8 cellular contexts compared by ENCODE assay signal in genomic region chr6:53894086-53894485, GRCh38.
DNase-seq lines count a peak whose midpoint lies in the region; ATAC-seq and TF ChIP-seq lines count a peak whose summit lies in the region.

No MANE protein-coding gene starts in this region.

- no peaks in the 10 kb centered on the region for H3K9me3 ChIP-seq in DND-41 (ENCODE audit: insufficient read depth, low read length, severe bottlenecking)

- H3K27ac ChIP-seq in DND-41 (ENCODE audit: low read length) = peak overlapping the region; percentile 56

- peaks cover 37% of the 10 kb centered on the region for H3K4me1 ChIP-seq in DND-41 (ENCODE audit: insufficient read depth, low read length)

- peaks cover 21% of the 10 kb centered on the region for H3K36me3 ChIP-seq in DND-41 (ENCODE audit: insufficient read depth, low read length)

- H3K9ac ChIP-seq in DND-41 (ENCODE audit: low read depth, low read length) = no peak overlapping the region

- ATAC-seq in DND-41 (ENCODE audit: insufficient read depth, low read depth) = peak; percentile 94
- ATAC-seq in GM19467 (IDR thresholded peaks at IDR 0.05; ENCODE audit: unreplicated experiment) = peak; percentile 65
- ATAC-seq in HG02970 (IDR thresholded peaks at IDR 0.05; ENCODE audit: low FRiP score, unreplicated experiment) = no peak

- no peak for TF ChIP-seq CTCF in DND-41 (IDR thresholded peaks at IDR 0.05; ENCODE audit: borderline replicate concordance, extremely low read depth, low read length, poor library complexity, severe bottlenecking)

- no peak overlapping the region for H2AFZ ChIP-seq in DND-41 (ENCODE audit: low read depth, low read length)

- H3K79me2 ChIP-seq in DND-41 (ENCODE audit: insufficient read depth, low read length) = no peaks in the 10 kb centered on the region

- H4K20me1 ChIP-seq in DND-41 (ENCODE audit: insufficient read depth, low read length) = no peaks in the 10 kb centered on the region

- H3K4me2 ChIP-seq in DND-41 (ENCODE audit: insufficient read depth, low read length) = peak overlapping the region; percentile 41

- H3K27me3 ChIP-seq in DND-41 (ENCODE audit: insufficient read depth, low read length, poor library complexity) = no peaks in the 10 kb centered on the region

- no peak overlapping the region for H3K4me3 ChIP-seq in DND-41 (ENCODE audit: low read depth in 1 of 2, low read length in 2 of 2)

- DNase-seq in DND-41 (peak; percentile 88), HPDE6-E6E7 (ENCODE audit: extremely low spot score) (peak; percentile 5), UCSD-AML1 (lab: John Stamatoyannopoulos, UW; ENCODE audit: unreplicated experiment) (peak; percentile 7), myocyte (ENCODE audit: low read depth) (peak; percentile 59), SIG-M5 treated with dmso at 0.1 percent for 504 hours (lab: John Stamatoyannopoulos, UW; ENCODE audit: unreplicated experiment) (no peak), NCI-H1092 (lab: John Stamatoyannopoulos, UW) (no peak)

Comparison
In these comparisons a context has a peak if more than half of its experiments do, and no peak if none do; other contexts are left out.
1. DNase-seq: peak in DND-41 (single experiment), HPDE6-E6E7 (single experiment), UCSD-AML1 (single experiment) and myocyte (single experiment); none in SIG-M5 treated with dmso at 0.1 percent for 504 hours (single experiment) and NCI-H1092 (single experiment).